ENCODE assay signal across 8 cellular contexts in the genomic region with DNA sequence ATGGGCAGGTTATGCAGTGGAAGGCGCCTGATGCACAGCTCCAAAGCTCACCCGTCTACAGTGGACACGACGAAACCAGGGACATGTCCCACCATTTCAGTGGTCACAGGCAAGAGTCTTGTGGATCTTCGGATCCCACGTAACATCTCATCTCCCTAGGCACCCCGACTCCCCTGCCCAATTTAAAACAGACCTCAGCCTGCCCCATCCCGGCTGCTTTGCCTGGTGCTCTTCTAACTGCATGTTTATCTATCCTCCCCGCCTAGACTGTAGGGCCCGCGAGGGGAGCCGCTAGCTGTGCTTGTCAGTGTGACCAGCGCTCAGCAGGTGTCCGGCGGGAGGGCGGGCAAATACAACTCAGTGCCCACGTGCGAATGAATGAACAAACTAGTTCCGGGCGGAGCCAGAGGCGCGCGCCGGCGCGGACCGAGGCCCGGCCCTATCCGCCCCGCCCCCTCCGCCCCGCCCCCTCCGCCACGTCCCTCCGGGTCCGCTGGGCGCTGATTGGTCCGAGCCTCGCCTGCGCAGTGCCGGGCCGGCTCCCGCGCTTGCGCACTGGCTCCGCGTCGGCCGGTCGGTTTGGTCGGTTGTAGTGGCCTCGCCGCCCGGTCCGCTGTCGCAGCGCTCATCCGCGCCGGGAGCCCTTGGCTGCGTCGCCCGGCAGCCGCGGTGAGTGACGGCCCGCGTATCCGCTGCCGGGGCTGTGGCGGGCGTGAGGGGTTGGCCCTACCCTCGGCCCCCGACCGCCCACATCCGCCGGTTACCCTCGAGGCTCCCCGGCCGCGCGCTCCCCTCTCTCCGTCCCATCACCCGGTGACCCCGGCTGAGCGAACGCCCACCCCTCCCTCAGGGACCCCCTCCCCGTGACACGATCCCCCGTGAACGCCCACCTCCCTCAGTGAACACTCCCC.
DNase-seq lines count a peak whose midpoint lies in the region; TF ChIP-seq lines count a peak whose summit lies in the region.

No MANE protein-coding gene starts in this region.

- no peaks in the 10 kb centered on the region for H3K9me3 ChIP-seq in SJSA1 (replicated peaks)

- H3K4me3 Mint-ChIP-seq in HFFc6: peak overlapping the region; percentile 90
- peak overlapping the region; percentile 96 for H3K4me3 Mint-ChIP-seq in activated naive CD4-positive, alpha-beta T cell treated with anti-CD3 and anti-CD28 coated beads for 36 hours

- TF ChIP-seq CTCF in GM06990 (IDR thresholded peaks at IDR 0.05; ENCODE audit: insufficient read depth, low read length, poor library complexity, severe bottlenecking) (no peak), HFFc6 (IDR thresholded peaks at IDR 0.05) (no peak)

- H3K9me3 Mint-ChIP-seq in HFFc6: no peaks in the 10 kb centered on the region
- no peaks in the 10 kb centered on the region for H3K9me3 Mint-ChIP-seq in activated naive CD4-positive, alpha-beta T cell treated with anti-CD3 and anti-CD28 coated beads for 36 hours

- H3K27me3 ChIP-seq in GM06990 (replicated peaks; ENCODE audit: control insufficient read depth, insufficient read depth, low read length) (no peaks in the 10 kb centered on the region), SJSA1 (replicated peaks) (no peaks in the 10 kb centered on the region)

- peak overlapping the region; percentile 65 for H3K27ac Mint-ChIP-seq in HFFc6
- H3K27ac Mint-ChIP-seq in activated naive CD4-positive, alpha-beta T cell treated with anti-CD3 and anti-CD28 coated beads for 36 hours: peak overlapping the region; percentile 90

- peak; percentile 94 for DNase-seq in GM06990 (ENCODE audit: extremely low read depth, insufficient read length)
- DNase-seq in HFFc6: peak; percentile 80
- peak; percentile 90 for DNase-seq in NAMALWA (ENCODE audit: low spot score)
- DNase-seq in SJSA1 (ENCODE audit: low read depth in 1 of 2, low spot score in 2 of 2): peak; percentile 63 to 86
- peak; percentile 87 for DNase-seq in activated naive CD4-positive, alpha-beta T cell treated with anti-CD3 and anti-CD28 coated beads for 36 hours
- peak; percentile 87 for DNase-seq in globus pallidus (ENCODE audit: low spot score)
- DNase-seq in non-pigmented ciliary epithelial cell (ENCODE audit: low read depth): peak; percentile 55
- DNase-seq in substantia nigra (lab: John Stamatoyannopoulos, UW): peak; percentile 36 to 95 (median 86)

- H3K4me1 ChIP-seq in SJSA1 (replicated peaks): peaks cover 9% of the 10 kb centered on the region

- intact Hi-C loops in activated naive CD4-positive, alpha-beta T cell treated with anti-CD3 and anti-CD28 coated beads for 36 hours (cut with micrococcal nuclease): loop anchor here (1.0 to 5.0 kb wide), 4 partner anchors 18 to 155 kb away; partner anchors contain the start of genes DDX51, EP400, NOC4L and PUS1

- CTCF ChIA-PET in activated naive CD4-positive, alpha-beta T cell treated with anti-CD3 and anti-CD28 coated beads for 36 hours (lab: Charles Lee): interaction anchor here (0.7 kb wide), 1 partner anchor 40 kb away, joined by 4 read pairs; no protein-coding TSS in a partner anchor

- H3K4me3 ChIP-seq in GM06990 (replicated peaks; ENCODE audit: low read depth, low read length) (peak overlapping the region; percentile 94), SJSA1 (peak overlapping the region; percentile 100)

- H3K36me3 ChIP-seq in GM06990 (ENCODE audit: control insufficient read depth, insufficient read depth, low read length) (peaks cover 2% of the 10 kb centered on the region), SJSA1 (peaks cover 7% of the 10 kb centered on the region)

- peak overlapping the region; percentile 82 for H3K27ac ChIP-seq in SJSA1
- peak overlapping the region; percentile 67 for H3K27ac ChIP-seq in substantia nigra (ENCODE audit: low read depth, low read length, poor library complexity, severe bottlenecking)

- H3K36me3 Mint-ChIP-seq in HFFc6 (ENCODE audit: low read depth): peaks cover 14% of the 10 kb centered on the region
- peaks cover 21% of the 10 kb centered on the region for H3K36me3 Mint-ChIP-seq in activated naive CD4-positive, alpha-beta T cell treated with anti-CD3 and anti-CD28 coated beads for 36 hours (ENCODE audit: low read depth)

- H3K4me1 Mint-ChIP-seq in HFFc6 (ENCODE audit: low read depth): peaks cover 24% of the 10 kb centered on the region
- H3K4me1 Mint-ChIP-seq in activated naive CD4-positive, alpha-beta T cell treated with anti-CD3 and anti-CD28 coated beads for 36 hours (ENCODE audit: low read depth): peaks cover 32% of the 10 kb centered on the region

- H3K27me3 Mint-ChIP-seq in HFFc6 (ENCODE audit: insufficient read depth): no peaks in the 10 kb centered on the region; the same call in 1 of the 2 replicates
- no peaks in the 10 kb centered on the region for H3K27me3 Mint-ChIP-seq in activated naive CD4-positive, alpha-beta T cell treated with anti-CD3 and anti-CD28 coated beads for 36 hours (ENCODE audit: low read depth)

Comparison
In these comparisons a context has a peak if more than half of its experiments do, and no peak if none do; other contexts are left out.
1. Peak in every context shown above with its lines: DNase-seq, H3K4me3 ChIP-seq and H3K27ac ChIP-seq.